12 cellular contexts compared by ENCODE assay signal in genomic region chr6:20826378-20826777, GRCh38.
DNase-seq lines count a peak whose midpoint lies in the region; TF ChIP-seq lines count a peak whose summit lies in the region.
"Had no signal": no experiment of that assay in that cellular context is flagged by ENCODE, and none has a peak within 500 bp of the region (broad histone marks: within the 10 kb centered on the region; RNA-seq: fewer than 3 reads in every experiment).

No MANE protein-coding gene starts in this region.

- in situ Hi-C loops in brain microvascular endothelial cell (cut with HindIII; ENCODE audit: low pct_ligation_motif_present, low sequenced_read_pairs) = no loop called here

- peaks cover 26% of the 10 kb centered on the region for H3K4me1 ChIP-seq in left ventricle myocardium inferior
- peaks cover 12% of the 10 kb centered on the region for H3K4me1 ChIP-seq in BE2C
- H3K4me1 ChIP-seq: testis had no signal

- H3K9me3 ChIP-seq in left ventricle myocardium inferior (replicated peaks) = peaks cover 10% of the 10 kb centered on the region
- H3K9me3 ChIP-seq in BE2C = no peaks in the 10 kb centered on the region
- H3K9me3 ChIP-seq: psoas muscle, testis had no signal

- H3K4me3 ChIP-seq in AG09309 (ENCODE audit: control insufficient read depth, low read depth, low read length) (no peak overlapping the region), brain microvascular endothelial cell (ENCODE audit: low read depth, low read length) (no peak overlapping the region), left ventricle myocardium inferior (peak overlapping the region; percentile 2), BE2C (ENCODE audit: low read depth, low read length) (no peak overlapping the region)
- H3K4me3 ChIP-seq: psoas muscle, testis had no signal

- TF ChIP-seq CTCF in AG09309 (IDR thresholded peaks at IDR 0.05; ENCODE audit: control insufficient read depth, insufficient read depth, low read depth, low read length, missing control alignments) (no peak), brain microvascular endothelial cell (IDR thresholded peaks at IDR 0.05; ENCODE audit: low read depth, low read length, missing control alignments) (no peak), left ventricle myocardium inferior (IDR thresholded peaks at IDR 0.05; ENCODE audit: borderline replicate concordance) (no peak), BE2C (IDR thresholded peaks at IDR 0.05; ENCODE audit: low read depth, low read length) (no peak), GM10248 (IDR thresholded peaks at IDR 0.05; ENCODE audit: control extremely low read depth, extremely low read depth, low read depth, missing control alignments) (no peak)

- H3K27me3 ChIP-seq in brain microvascular endothelial cell (replicated peaks) (no peaks in the 10 kb centered on the region), left ventricle myocardium inferior (ENCODE audit: low read depth) (no peaks in the 10 kb centered on the region), BE2C (no peaks in the 10 kb centered on the region)
- H3K27me3 ChIP-seq: testis had no signal

- H3K36me3 ChIP-seq in brain microvascular endothelial cell (replicated peaks) (no peaks in the 10 kb centered on the region), left ventricle myocardium inferior (peaks cover 7% of the 10 kb centered on the region), BE2C (no peaks in the 10 kb centered on the region)

- peak overlapping the region; percentile 62 for H3K27ac ChIP-seq in brain microvascular endothelial cell
- peak overlapping the region; percentile 46 for H3K27ac ChIP-seq in left ventricle myocardium inferior (replicated peaks)
- H3K27ac ChIP-seq: psoas muscle, testis had no signal

- POLR2A ChIA-PET in GM10248 (lab: Yijun Ruan, JAX) = no interaction called here

- CTCF ChIA-PET in GM10248 (lab: Yijun Ruan, JAX) = interaction anchor here (1.3 to 2.3 kb wide), 3 partner anchors 8 to 18 kb away, joined by 3 to 9 read pairs (median 4); no protein-coding TSS in a partner anchor

- intact Hi-C loops in left ventricle myocardium inferior (cut with micrococcal nuclease) = no loop called here

- DNase-seq in AG09309 (ENCODE audit: low read depth) (peak; percentile 21), HT1080 (ENCODE audit: low read depth) (peak; percentile 46), brain microvascular endothelial cell (peak; percentile 79), left ventricle myocardium inferior (no peak), BE2C (no peak), GM10248 (ENCODE audit: extremely low spot score) (no peak), NCI-H748 treated with DMSO at 0.1 percent for 48 hours (lab: John Stamatoyannopoulos, UW) (no peak)
- DNase-seq in activated CD4-positive, alpha-beta T cell treated with anti-CD3 and anti-CD28 coated beads, Interleukin-2, amount 50 U/mL, for 48 hours = no peak
- DNase-seq: cerebellar nuclear complex, NCI-H187 treated with DMSO at 0.1 percent for 48 hours, psoas muscle, testis had no signal

Comparison
In these comparisons a context has a peak if more than half of its experiments do, and no peak if none do; other contexts are left out.
1. DNase-seq: peak in AG09309 (single experiment), HT1080 (single experiment) and brain microvascular endothelial cell (single experiment); none in left ventricle myocardium inferior (single experiment), BE2C (single experiment), GM10248 (single experiment), NCI-H748 treated with DMSO at 0.1 percent for 48 hours (single experiment) and activated CD4-positive, alpha-beta T cell treated with anti-CD3 and anti-CD28 coated beads, Interleukin-2, amount 50 U/mL, for 48 hours (0 of 2).